Comparison of ENCODE assay signal across 1 cellular context in genomic region chr1:230103341-230104173, GRCh38.
A peak's percentile ranks its signal among the peaks of the same experiment; 100 is the strongest.
TF ChIP-seq lines count a peak whose summit lies in the region.

No MANE protein-coding gene starts in this region.

TF ChIP-seq in HEK293, 187 proteins besides CTCF, POLR2A, EP300 and RAD21 (continued from another document):
- TF ChIP-seq ZNF518A (tag by site-specific recombination; conservative IDR thresholded peaks at IDR 0.05; ENCODE audit: low read depth), result no peak
- TF ChIP-seq ZNF776 (tag by site-specific recombination; IDR thresholded peaks at IDR 0.05; ENCODE audit: borderline replicate concordance), result no peak
- peak; percentile 92 for TF ChIP-seq OSR2 (tag by site-specific recombination; IDR thresholded peaks at IDR 0.05)
- no peak for TF ChIP-seq ZFP3 (tag by site-specific recombination; IDR thresholded peaks at IDR 0.05; ENCODE audit: low read depth)
- TF ChIP-seq ZNF10 (tag by site-specific recombination; IDR thresholded peaks at IDR 0.05), result peak; percentile 84
- no peak for TF ChIP-seq HOXD13 (CRISPR knock-in tag; IDR thresholded peaks at IDR 0.05; ENCODE audit: borderline replicate concordance)
- TF ChIP-seq ZNF26 (tag by site-specific recombination; IDR thresholded peaks at IDR 0.05), result no peak
- peak; percentile 8; the same call in 1 of the 2 replicates for TF ChIP-seq SCRT1 (tag by site-specific recombination; IDR thresholded peaks at IDR 0.05; ENCODE audit: borderline replicate concordance)
- no peak for TF ChIP-seq ZSCAN4 (tag by site-specific recombination; IDR thresholded peaks at IDR 0.05)
- TF ChIP-seq ZNF561 (tag by site-specific recombination; IDR thresholded peaks at IDR 0.05; ENCODE audit: borderline replicate concordance), result no peak
- no peak; the same call in 1 of the 2 replicates for TF ChIP-seq GLIS1 (tag by site-specific recombination; IDR thresholded peaks at IDR 0.05)
- TF ChIP-seq ZNF391 (tag by site-specific recombination; IDR thresholded peaks at IDR 0.05; ENCODE audit: borderline replicate concordance, low read depth), result no peak
- TF ChIP-seq WT1 (tag by site-specific recombination; IDR thresholded peaks at IDR 0.05), result peak; percentile 93
